Comparison of ENCODE assay signal across 8 cellular contexts in the genomic region with DNA sequence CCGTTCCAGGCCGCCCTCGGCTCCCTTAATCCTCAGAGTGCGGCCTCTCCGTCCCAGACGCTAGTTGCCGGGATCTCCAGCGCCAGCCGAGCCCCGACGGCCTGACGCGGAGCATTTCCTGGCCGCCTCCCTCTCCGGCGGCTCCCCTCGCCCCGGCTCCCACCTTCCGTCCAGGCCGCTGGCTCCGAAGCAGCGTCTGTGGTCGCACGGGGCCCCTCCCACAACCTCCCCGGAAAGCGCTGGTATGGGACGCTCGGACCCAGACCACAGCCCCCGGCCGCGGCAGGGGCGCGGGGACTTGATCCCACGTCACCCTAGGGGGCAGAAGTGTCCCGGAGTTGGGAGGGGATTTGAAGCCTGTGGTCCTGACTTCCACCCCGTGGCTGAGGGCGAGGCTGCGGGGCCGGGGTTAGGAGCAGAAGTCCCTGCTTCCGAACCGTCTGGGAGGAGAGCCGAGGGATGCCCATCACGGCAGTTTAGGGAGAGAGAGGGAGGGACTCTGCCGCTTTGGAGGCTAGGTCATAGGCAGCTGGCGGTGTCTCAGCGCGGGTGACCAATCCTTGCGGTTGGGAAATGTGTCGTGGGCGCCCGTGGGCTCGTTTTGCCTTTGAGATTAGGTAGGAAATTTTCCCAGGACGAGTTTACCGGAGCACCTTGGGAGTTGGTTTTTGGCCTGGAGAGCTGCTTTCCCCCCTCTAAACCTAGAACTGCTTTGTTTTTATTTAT. TPM values are rescaled to one million over a fixed set of nuclear protein-coding genes. Genes with fewer than 3 reads are reported as not detected.
DNase-seq lines count a peak whose midpoint lies in the region; ATAC-seq and TF ChIP-seq lines count a peak whose summit lies in the region.
"Not testable (repeated sequence)": the region's sequence is repeated elsewhere in the genome, so short reads cannot be mapped to it uniquely, and the experiment has no call there.

No MANE protein-coding gene starts in this region.

- H3K4me3 Mint-ChIP-seq in T-helper 17 cell, result peak overlapping the region; percentile 95

- H3K27ac Mint-ChIP-seq in T-helper 17 cell, result peak overlapping the region; percentile 98

- not testable (repeated sequence) for H3K4me1 ChIP-seq in right cardiac atrium (ENCODE audit: control insufficient read depth, insufficient read depth, low read length); parathyroid adenoma
- H3K4me1 ChIP-seq in tibial nerve, result peaks cover 0 to 42% (median 8%) of the 10 kb centered on the region in 4 donors

- not testable (repeated sequence) for H3K27me3 ChIP-seq in right cardiac atrium (ENCODE audit: control insufficient read depth, insufficient read depth); parathyroid adenoma (ENCODE audit: control insufficient read depth, insufficient read depth, low read length); tibial nerve

- H3K9me3 ChIP-seq in T-helper 17 cell (ENCODE audit: control insufficient read depth, low read length, poor library complexity, severe bottlenecking); right cardiac atrium (ENCODE audit: control insufficient read depth, low read length); parathyroid adenoma (ENCODE audit: control insufficient read depth, low read length); tibial nerve: not testable (repeated sequence)

- peak; percentile 9 for ATAC-seq in T-helper 17 cell
- ATAC-seq in right cardiac atrium, result peak; percentile 63 to 73

- not testable (repeated sequence) for H3K27me3 Mint-ChIP-seq in T-helper 17 cell

- H3K4me3 ChIP-seq in HFF-Myc (replicated peaks; ENCODE audit: low read depth, low read length) (peak overlapping the region; percentile 67), astrocyte of the cerebellum (ENCODE audit: low read depth, low read length) (peak overlapping the region; percentile 93), right cardiac atrium (ENCODE audit: low read length) (peak overlapping the region; percentile 61), parathyroid adenoma (ENCODE audit: low read depth, low read length) (peak overlapping the region; percentile 85), tibial nerve (peak overlapping the region; percentile 73 to 89 (median 82))

- H3K36me3 ChIP-seq in parathyroid adenoma (ENCODE audit: control insufficient read depth, insufficient read depth, low read length), result not testable (repeated sequence)
- H3K36me3 ChIP-seq in tibial nerve, result peaks cover 0 to 16% (median 0%) of the 10 kb centered on the region in 3 donors

- H3K9ac ChIP-seq in parathyroid adenoma, result peak overlapping the region; percentile 48

- H3K27ac ChIP-seq in right cardiac atrium (ENCODE audit: low read length) (peak overlapping the region; percentile 55), parathyroid adenoma (peak overlapping the region; percentile 83), tibial nerve (peak overlapping the region; percentile 88 to 98 (median 93))

- peak overlapping the region; percentile 80 for H3K4me2 ChIP-seq in parathyroid adenoma (ENCODE audit: low read length)

- H2AFZ ChIP-seq in parathyroid adenoma, result peak overlapping the region; percentile 86

- under 1% methylated on average over 54 of the region's 54 CpGs for WGBS in right cardiac atrium
- WGBS in tibial nerve, 2 donors, result 0 to 2% methylated on average over 36 to 53 of the region's 54 CpGs

- H3K36me3 Mint-ChIP-seq in T-helper 17 cell (ENCODE audit: low read depth), result not testable (repeated sequence)

- H3K4me1 Mint-ChIP-seq in T-helper 17 cell, result peaks cover 17% of the 10 kb centered on the region

- peaks cover 25% of the 10 kb centered on the region for H3K79me2 ChIP-seq in parathyroid adenoma

- not testable (repeated sequence) for TF ChIP-seq EP300 in tibial nerve (IDR thresholded peaks at IDR 0.05)

- intact Hi-C loops in right cardiac atrium (cut with DNase I), result not testable (repeated sequence)

- not testable (repeated sequence) for TF ChIP-seq POLR2A in tibial nerve (IDR thresholded peaks at IDR 0.05)

- peak; percentile 60 for DNase-seq in GM10266 (ENCODE audit: extremely low spot score)
- DNase-seq in HFF-Myc (ENCODE audit: extremely low read depth, low read depth); astrocyte of the cerebellum (ENCODE audit: low read depth): not testable (repeated sequence)
- peak; percentile 15 for DNase-seq in LoVo (ENCODE audit: low spot score)
- DNase-seq in T-helper 17 cell, result peak; percentile 27 to 29 (median 29)
- DNase-seq in right cardiac atrium, result peak; percentile 59 to 81 (median 77)
- DNase-seq in tibial nerve (ENCODE audit: low spot score in 2 of 2), result peak in 1 of 2 donors; percentile 21

- in situ Hi-C loops in astrocyte of the cerebellum (cut with HindIII; ENCODE audit: low sequenced_read_pairs), result not testable (repeated sequence)

- TF ChIP-seq CTCF in GM10266 (IDR thresholded peaks at IDR 0.05; ENCODE audit: control insufficient read depth, insufficient read depth, low read depth, missing control alignments) (peak; percentile 56), parathyroid adenoma (IDR thresholded peaks at IDR 0.05) (peak; percentile 28), tibial nerve (IDR thresholded peaks at IDR 0.05) (peak in 1 of 5 experiments; percentile 7)
- not testable (repeated sequence) for TF ChIP-seq CTCF in HFF-Myc (IDR thresholded peaks at IDR 0.05; ENCODE audit: low read depth, low read length, missing control alignments); astrocyte of the cerebellum (IDR thresholded peaks at IDR 0.05; ENCODE audit: low read depth, low read length, missing control alignments)

RNA-seq across cellular contexts. Expression of a gene that starts 0.6 kb away (rescaled TPM):
- total RNA-seq in T-helper 17 cell (10 to 100 TPM; 24.4 to 28.3 TPM), right cardiac atrium (10 to 100 TPM; 11.4 to 19.0 (median 16.5) TPM), tibial nerve (10 to 100 TPM; 31.0 to 35.6 (median 34.5) TPM)
- polyA plus RNA-seq in right cardiac atrium, result 7.7 TPM
